In the genomic region with DNA sequence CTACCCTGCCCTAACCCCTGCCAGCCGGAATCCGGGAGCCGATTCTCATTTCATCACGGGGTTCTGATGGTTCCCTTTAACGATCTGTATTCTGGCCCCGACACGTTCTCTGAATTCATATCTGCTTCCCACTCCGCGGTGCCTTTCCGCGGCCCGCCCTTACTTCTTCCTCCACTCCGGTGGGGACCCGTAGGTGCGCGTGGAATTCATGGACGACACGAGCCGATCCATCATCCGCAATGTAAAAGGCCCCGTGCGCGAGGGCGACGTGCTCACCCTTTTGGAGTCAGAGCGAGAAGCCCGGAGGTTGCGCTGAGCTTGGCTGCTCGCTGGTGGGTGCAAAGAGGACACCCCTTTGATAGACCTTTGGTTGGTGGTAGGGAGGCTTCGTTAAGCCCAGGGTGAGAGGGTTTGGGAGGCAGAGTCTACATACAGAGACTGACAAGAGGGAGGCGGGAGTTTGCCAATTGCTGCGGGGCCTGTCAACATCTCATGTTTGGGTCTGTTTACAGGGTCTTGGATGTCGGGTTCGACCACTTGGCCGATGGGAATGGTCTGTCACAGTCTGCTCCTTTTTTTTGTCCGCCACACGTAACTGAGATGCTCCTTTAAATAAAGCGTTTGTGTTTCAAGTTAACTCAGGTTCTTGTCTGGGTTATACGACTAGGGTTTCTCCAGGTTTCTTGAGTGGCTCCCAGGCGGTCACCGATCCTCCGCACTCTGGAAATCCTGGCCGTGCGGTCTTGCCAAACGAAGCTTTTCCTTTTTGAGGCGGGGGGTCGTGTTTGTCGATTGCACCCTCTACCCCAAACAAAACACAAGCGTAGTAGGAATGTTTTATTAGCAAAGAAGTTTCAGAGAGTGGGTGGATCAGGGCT, we compare ENCODE assay signal across 8 cellular contexts. TPM values are rescaled to one million over a fixed set of nuclear protein-coding genes. Genes with fewer than 3 reads are reported as not detected.
DNase-seq lines count a peak whose midpoint lies in the region; ATAC-seq and TF ChIP-seq lines count a peak whose summit lies in the region.

No MANE protein-coding gene starts in this region.

- peak in 1 of 7 experiments; percentile 39 for DNase-seq in CD8-positive, alpha-beta T cell
- peak; percentile 53 for DNase-seq in NB4 (ENCODE audit: low read depth)
- DNase-seq in NCI-H526 (lab: John Stamatoyannopoulos, UW): no peak
- DNase-seq in ecto neural progenitor cell (ENCODE audit: low spot score): no peak
- no peak for DNase-seq in DMS 273 (lab: John Stamatoyannopoulos, UW; ENCODE audit: unreplicated experiment)
- no peak for DNase-seq in activated CD4-positive, alpha-beta T cell treated with anti-CD3 and anti-CD28 coated beads, Interleukin-2, amount 50 U/mL, for 4 hours

- 12 to 16% methylated on average over 45 to 47 of the region's 49 CpGs for WGBS in ectodermal cell, 2 experiments

- peaks cover 4% of the 10 kb centered on the region for H3K36me3 ChIP-seq in CD8-positive, alpha-beta T cell (ENCODE audit: insufficient read depth, low read length)
- H3K36me3 ChIP-seq in ectodermal cell (ENCODE audit: control insufficient read depth, insufficient read depth, low read length) (peaks cover 8% of the 10 kb centered on the region), mucosa of stomach (ENCODE audit: control insufficient read depth, insufficient read depth, low read length) (no peaks in the 10 kb centered on the region)

- H3K9me3 ChIP-seq in CD8-positive, alpha-beta T cell (ENCODE audit: low read length): no peaks in the 10 kb centered on the region
- H3K9me3 ChIP-seq in ectodermal cell (ENCODE audit: control insufficient read depth, low read length): no peaks in the 10 kb centered on the region
- no peaks in the 10 kb centered on the region for H3K9me3 ChIP-seq in mucosa of stomach (ENCODE audit: control insufficient read depth, low read length)

- H3K27ac Mint-ChIP-seq in CD8-positive, alpha-beta T cell: peak overlapping the region; percentile 97

- H3K9me3 Mint-ChIP-seq in CD8-positive, alpha-beta T cell: no peaks in the 10 kb centered on the region

- peak overlapping the region; percentile 98 for H3K9ac ChIP-seq in mucosa of stomach (ENCODE audit: low read length)

- peak overlapping the region; percentile 90 for H3K27ac ChIP-seq in CD8-positive, alpha-beta T cell (ENCODE audit: low read depth, low read length)
- no peak overlapping the region for H3K27ac ChIP-seq in ectodermal cell (ENCODE audit: insufficient read depth, low read depth, low read length, poor library complexity, severe bottlenecking)

- intact Hi-C loops in CD8-positive, alpha-beta T cell (cut with DNase I, micrococcal nuclease): loop anchor here (1.0 to 2.0 kb wide), 6 partner anchors 14 to 378 kb away; a partner anchor contains a TSS

- CTCF ChIA-PET in CD8-positive, alpha-beta T cell (lab: Charles Lee): interaction anchor here (1.0 to 2.2 kb wide), 2 partner anchors 14 to 53 kb away, joined by 3 to 19 read pairs; no protein-coding TSS in a partner anchor

- no peak for TF ChIP-seq CTCF in CD8-positive, alpha-beta T cell (IDR thresholded peaks at IDR 0.05)
- no peak for TF ChIP-seq CTCF in NB4 (IDR thresholded peaks at IDR 0.05; ENCODE audit: low read depth, low read length)

- peak; percentile 5 for ATAC-seq in CD8-positive, alpha-beta T cell

- H3K27me3 ChIP-seq in CD8-positive, alpha-beta T cell (ENCODE audit: insufficient read depth, low read length): no peaks in the 10 kb centered on the region
- no peaks in the 10 kb centered on the region for H3K27me3 ChIP-seq in ectodermal cell (ENCODE audit: control insufficient read depth, insufficient read depth, low read length, poor library complexity, severe bottlenecking)
- H3K27me3 ChIP-seq in mucosa of stomach (ENCODE audit: control insufficient read depth, insufficient read depth, low read length): peaks cover 2% of the 10 kb centered on the region

- POLR2A ChIA-PET in CD8-positive, alpha-beta T cell (lab: Charles Lee): interaction anchor here (1.3 to 2.3 kb wide), 6 partner anchors 15 to 113 kb away, joined by 3 to 6 read pairs (median 5); a partner anchor contains a TSS

- H3K36me3 Mint-ChIP-seq in CD8-positive, alpha-beta T cell: peaks cover 34% of the 10 kb centered on the region

- peak overlapping the region; percentile 98 for H3K4me3 ChIP-seq in CD8-positive, alpha-beta T cell (ENCODE audit: low read depth, low read length)
- H3K4me3 ChIP-seq in NB4 (ENCODE audit: low read depth, low read length): peak overlapping the region; percentile 95
- peak overlapping the region; percentile 87 for H3K4me3 ChIP-seq in ectodermal cell (ENCODE audit: insufficient read depth, low read depth, low read length)
- H3K4me3 ChIP-seq in mucosa of stomach (ENCODE audit: low read length): peak overlapping the region; percentile 92

- H3K4me1 ChIP-seq in CD8-positive, alpha-beta T cell (ENCODE audit: insufficient read depth, low read length): peaks cover 26% of the 10 kb centered on the region
- peaks cover 19% of the 10 kb centered on the region for H3K4me1 ChIP-seq in ectodermal cell (ENCODE audit: control insufficient read depth, insufficient read depth, low read length)
- H3K4me1 ChIP-seq in mucosa of stomach (ENCODE audit: control insufficient read depth, insufficient read depth, low read length): peaks cover 24% of the 10 kb centered on the region

- H3K4me1 Mint-ChIP-seq in CD8-positive, alpha-beta T cell (ENCODE audit: low read depth): peaks cover 37% of the 10 kb centered on the region

- H3K4me3 Mint-ChIP-seq in CD8-positive, alpha-beta T cell: peak overlapping the region; percentile 96

- H3K27me3 Mint-ChIP-seq in CD8-positive, alpha-beta T cell (ENCODE audit: low read depth): no peaks in the 10 kb centered on the region

- TF ChIP-seq POLR2A in NB4 (IDR thresholded peaks at IDR 0.05; ENCODE audit: extremely low read depth, insufficient read length): no peak

RNA-seq across cellular contexts. Expression of a gene that starts 0.7 kb away (rescaled TPM):
- 1,000 to 10,000 TPM; 3,224 to 3,257 TPM for total RNA-seq in CD8-positive, alpha-beta T cell
- 1,396 TPM for polyA plus RNA-seq in ectodermal cell (2013, experiment 1 of 4)
- 1,388 TPM for polyA plus RNA-seq in ectodermal cell (2013, experiment 2 of 4)
- 1,341 TPM for polyA plus RNA-seq in ectodermal cell (2013, experiment 3 of 4)
- polyA plus RNA-seq in ectodermal cell (2013, experiment 4 of 4): 1,493 TPM

RNA-seq across cellular contexts. Expression of a gene that starts 0.8 kb away (rescaled TPM):
- 10 to 100 TPM; 19.8 to 28.9 TPM for total RNA-seq in CD8-positive, alpha-beta T cell
- polyA plus RNA-seq in ectodermal cell (2013, experiment 1 of 4): 127 TPM
- 134 TPM for polyA plus RNA-seq in ectodermal cell (2013, experiment 2 of 4)
- polyA plus RNA-seq in ectodermal cell (2013, experiment 3 of 4): 112 TPM
- polyA plus RNA-seq in ectodermal cell (2013, experiment 4 of 4): 131 TPM

RNA-seq across cellular contexts. Expression of a gene that starts 13.8 kb away (rescaled TPM):
- 10 to 100 TPM; 15.7 to 19.1 TPM for total RNA-seq in CD8-positive, alpha-beta T cell
- 47.5 TPM for polyA plus RNA-seq in ectodermal cell (2013, experiment 1 of 4)
- polyA plus RNA-seq in ectodermal cell (2013, experiment 2 of 4): 38.6 TPM
- polyA plus RNA-seq in ectodermal cell (2013, experiment 3 of 4): 37.3 TPM
- polyA plus RNA-seq in ectodermal cell (2013, experiment 4 of 4): 38.3 TPM

RNA-seq across cellular contexts. Expression of a gene that starts 21.1 kb away (rescaled TPM):
- total RNA-seq in CD8-positive, alpha-beta T cell: 1 to 10 TPM in 1 of 2 experiments, under 1 TPM in 1; 0.78 to 1.4 TPM
- polyA plus RNA-seq in ectodermal cell (2013, experiment 1 of 4): 1.2 TPM
- polyA plus RNA-seq in ectodermal cell (2013, experiment 2 of 4): 0.59 TPM
- 0.43 TPM for polyA plus RNA-seq in ectodermal cell (2013, experiment 3 of 4)
- polyA plus RNA-seq in ectodermal cell (2013, experiment 4 of 4): 0.93 TPM

RNA-seq across cellular contexts. Expression of a gene that starts 42.0 kb away (rescaled TPM):
- not detected for total RNA-seq in CD8-positive, alpha-beta T cell
- polyA plus RNA-seq in ectodermal cell (2013, experiment 1 of 4): 15.6 TPM
- polyA plus RNA-seq in ectodermal cell (2013, experiment 2 of 4): 10.1 TPM
- polyA plus RNA-seq in ectodermal cell (2013, experiment 3 of 4): 11.6 TPM
- 13.5 TPM for polyA plus RNA-seq in ectodermal cell (2013, experiment 4 of 4)
